In the genomic region with DNA sequence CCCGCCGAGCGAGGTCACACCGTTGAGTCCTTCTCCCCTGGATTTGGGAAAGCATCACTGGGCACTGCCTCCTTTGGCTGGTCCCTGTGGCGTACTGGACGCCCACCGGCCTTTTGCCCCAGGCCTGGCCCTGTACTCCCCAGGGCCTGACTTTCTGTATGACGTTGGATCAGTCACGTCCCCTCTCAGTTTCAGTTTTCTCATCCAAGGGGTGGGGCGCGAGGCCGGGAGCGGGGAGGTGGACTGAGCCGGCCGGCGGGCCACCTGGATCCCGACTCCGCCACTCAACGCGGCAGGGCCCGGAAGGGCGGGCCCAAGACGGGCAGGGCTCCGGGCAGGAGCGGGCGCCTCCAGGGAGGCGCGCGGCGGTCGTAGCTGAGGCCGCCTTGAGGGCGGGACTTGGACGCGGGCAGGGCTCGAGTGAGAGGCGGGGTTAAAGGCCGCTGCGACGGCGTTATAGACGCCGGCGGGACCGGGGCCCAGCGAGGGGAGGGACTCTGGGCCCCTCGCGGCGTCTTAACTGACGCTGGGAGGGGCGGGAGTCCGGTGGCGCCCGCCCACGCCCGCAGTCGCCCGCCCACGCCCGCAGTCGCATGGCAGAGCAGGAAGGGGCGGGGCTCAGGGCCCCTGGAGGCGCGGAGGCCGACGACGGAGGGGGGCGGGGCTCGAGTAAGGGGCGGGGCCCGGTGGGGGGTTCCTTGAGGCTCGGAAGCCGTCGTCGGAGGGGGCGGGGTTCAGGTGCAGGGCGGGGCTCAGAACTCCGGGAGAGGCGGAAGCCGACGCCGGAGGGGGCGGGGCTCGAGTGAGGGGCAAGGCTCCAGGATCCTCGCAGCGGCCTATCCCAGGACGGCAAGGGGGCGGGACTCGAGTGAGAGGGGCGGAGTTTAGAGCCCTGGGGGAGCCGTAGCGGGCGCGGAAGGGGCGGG, we compare ENCODE assay signal across 8 cellular contexts. TPM values are rescaled to one million over a fixed set of nuclear protein-coding genes. Genes with fewer than 3 reads are reported as not detected.
A peak's percentile ranks its signal among the peaks of the same experiment; 100 is the strongest.
DNase-seq lines count a peak whose midpoint lies in the region; ATAC-seq, FAIRE-seq and TF ChIP-seq lines count a peak whose summit lies in the region.

No MANE protein-coding gene starts in this region.

- H3K9me3 ChIP-seq in kidney (ENCODE audit: control insufficient read depth in 1 of 2, low read length in 2 of 2), result no peaks in the 10 kb centered on the region

- TF ChIP-seq CTCF in kidney (IDR thresholded peaks at IDR 0.05; ENCODE audit: borderline replicate concordance, extremely low read depth, insufficient read depth), result no peak

- H3K9ac ChIP-seq in kidney (ENCODE audit: low read length in 2 of 2), result peak overlapping the region; percentile 1 to 77

- DNase-seq in Ammon's horn (ENCODE audit: low spot score), result peak; percentile 99
- DNase-seq in NCI-H446 treated with DMSO at 0.1 percent for 48 hours (lab: John Stamatoyannopoulos, UW), result peak; percentile 90
- peak; percentile 100 for DNase-seq in activated CD4-positive, CD25-positive, alpha-beta regulatory T cell treated with anti-CD3 and anti-CD28 coated beads, Interleukin-2, amount 50 U/mL, for 72 hours
- DNase-seq in cerebellar cortex (ENCODE audit: low spot score), result peak; percentile 99
- DNase-seq in kidney, result peak; percentile 100
- peak; percentile 100 for DNase-seq in stimulated activated CD4-positive, alpha-beta T cell treated with anti-CD3 and anti-CD28 coated beads, Interleukin-12 subunit alpha, Interleukin-12 subunit beta, amount 100 ng/mL, for 48 hours (ENCODE audit: low read depth in 2 of 3, low spot score in 1 of 3)

- TF ChIP-seq POLR2A in GM19193 (IDR thresholded peaks at IDR 0.05; ENCODE audit: extremely low read depth, insufficient read depth, insufficient read length), result peak; percentile 79

- FAIRE-seq in kidney (lab: Jason Lieb, UNC), result no peak

- H3K4me1 ChIP-seq in kidney (ENCODE audit: control insufficient read depth in 1 of 2, insufficient read depth in 1 of 2, low read depth in 1 of 2, low read length in 2 of 2), result peaks cover 31 to 43% of the 10 kb centered on the region in 2 donors

- H3K36me3 ChIP-seq in kidney (ENCODE audit: control insufficient read depth in 1 of 2, insufficient read depth in 2 of 2, low read length in 2 of 2), result no peaks in the 10 kb centered on the region

- peak overlapping the region; percentile 56 to 70 for H3K4me3 ChIP-seq in kidney (ENCODE audit: low read length in 2 of 2)

- peak overlapping the region; percentile 95 to 96 for H3K27ac ChIP-seq in kidney (ENCODE audit: low read depth in 2 of 2, low read length in 2 of 2)

- intact Hi-C loops in kidney (cut with DNase I), result no loop called here

- peak; percentile 42 for ATAC-seq in HG03378 (IDR thresholded peaks at IDR 0.05; ENCODE audit: unreplicated experiment)

RNA-seq across cellular contexts. Expression of a gene that starts 0.5 kb away (rescaled TPM):
- 44.5 TPM for total RNA-seq in kidney
- polyA plus RNA-seq in kidney (ENCODE audit: insufficient read depth, low read depth, low replicate concordance), result 49.3 TPM

RNA-seq across cellular contexts. Expression of a gene that starts 37.0 kb away (rescaled TPM):
- total RNA-seq in kidney, result 12.2 TPM
- polyA plus RNA-seq in kidney (ENCODE audit: insufficient read depth, low read depth, low replicate concordance), result 34.6 TPM

RNA-seq across cellular contexts. Expression of a gene that starts 38.6 kb away (rescaled TPM):
- 56.3 TPM for total RNA-seq in kidney
- polyA plus RNA-seq in kidney (ENCODE audit: insufficient read depth, low read depth, low replicate concordance), result 149 TPM

Comparison
In these comparisons a context has a peak if more than half of its experiments do, and no peak if none do; other contexts are left out.
1. Peak in every context shown above with its lines: DNase-seq, ATAC-seq, H3K4me3 ChIP-seq and H3K27ac ChIP-seq.